Comparison of ENCODE assay signal across 15 cellular contexts in genomic region chr15:59353994-59354951, GRCh38.
A peak's percentile ranks its signal among the peaks of the same experiment; 100 is the strongest.
DNase-seq lines count a peak whose midpoint lies in the region; ATAC-seq, FAIRE-seq and TF ChIP-seq lines count a peak whose summit lies in the region.
"Had no signal": no experiment of that assay in that cellular context is flagged by ENCODE, and none has a peak within 500 bp of the region (broad histone marks: within the 10 kb centered on the region; RNA-seq: fewer than 3 reads in every experiment).

No MANE protein-coding gene starts in this region.

- peaks cover 20% of the 10 kb centered on the region for H3K36me3 ChIP-seq in OCI-LY1 (ENCODE audit: insufficient read depth, low read length)
- H3K36me3 ChIP-seq: uterus had no signal

- H3K9me3 Mint-ChIP-seq in stimulated activated naive CD8-positive, alpha-beta T cell treated with anti-CD3 and anti-CD28 coated beads, Interleukin-15, Interleukin-2, amounts not matched to agents 100 ng/mL and 50 ng/mL, for 24 hours, result no peaks in the 10 kb centered on the region
- H3K9me3 Mint-ChIP-seq: activated CD4-positive, alpha-beta memory T cell treated with anti-CD3 and anti-CD28 coated beads, Interleukin-2, amount 10 ng/mL, durations not matched to agents 7 days and 5 days had no signal

- H3K27me3 Mint-ChIP-seq in stimulated activated naive CD8-positive, alpha-beta T cell treated with anti-CD3 and anti-CD28 coated beads, Interleukin-15, Interleukin-2, amounts not matched to agents 100 ng/mL and 50 ng/mL, for 24 hours, result peaks cover 9% of the 10 kb centered on the region

- no peak for FAIRE-seq in H54 (lab: Jason Lieb, UNC)

- ATAC-seq in stimulated activated naive CD8-positive, alpha-beta T cell treated with anti-CD3 and anti-CD28 coated beads, Interleukin-15, Interleukin-2, amounts not matched to agents 100 U/mL and 50 U/mL, for 24 hours, result no peak
- ATAC-seq in HG02870 (IDR thresholded peaks at IDR 0.05; ENCODE audit: unreplicated experiment) (no peak), GM19397 (IDR thresholded peaks at IDR 0.05; ENCODE audit: unreplicated experiment) (no peak)

- peak overlapping the region; percentile 64 for H3K4me2 ChIP-seq in OCI-LY1 (ENCODE audit: low read length)

- H3K4me1 Mint-ChIP-seq in stimulated activated naive CD8-positive, alpha-beta T cell treated with anti-CD3 and anti-CD28 coated beads, Interleukin-15, Interleukin-2, amounts not matched to agents 100 ng/mL and 50 ng/mL, for 24 hours (ENCODE audit: low read depth), result peaks cover 75% of the 10 kb centered on the region

- no peak for TF ChIP-seq CTCF in OCI-LY1 (IDR thresholded peaks at IDR 0.05; ENCODE audit: low read length)

- TF ChIP-seq POLR2A in H54 (IDR thresholded peaks at IDR 0.05; ENCODE audit: low read depth, low read length), result no peak

- no peaks in the 10 kb centered on the region for H3K9me3 ChIP-seq in OCI-LY1 (ENCODE audit: low read length)
- H3K9me3 ChIP-seq: uterus had no signal

- peaks cover 64% of the 10 kb centered on the region for H3K79me2 ChIP-seq in OCI-LY1 (ENCODE audit: insufficient read depth, low read length)

- H3F3A ChIP-seq in OCI-LY1 (ENCODE audit: insufficient read depth, low read length), result no peaks in the 10 kb centered on the region

- peak overlapping the region; percentile 70 for H3K27ac Mint-ChIP-seq in stimulated activated naive CD8-positive, alpha-beta T cell treated with anti-CD3 and anti-CD28 coated beads, Interleukin-15, Interleukin-2, amounts not matched to agents 100 ng/mL and 50 ng/mL, for 24 hours
- H3K27ac Mint-ChIP-seq: activated CD4-positive, alpha-beta memory T cell treated with anti-CD3 and anti-CD28 coated beads, Interleukin-2, amount 10 ng/mL, durations not matched to agents 7 days and 5 days had no signal

- H4K20me1 ChIP-seq in OCI-LY1 (ENCODE audit: insufficient read depth, low read length), result no peaks in the 10 kb centered on the region

- no peaks in the 10 kb centered on the region for H3K36me3 Mint-ChIP-seq in stimulated activated naive CD8-positive, alpha-beta T cell treated with anti-CD3 and anti-CD28 coated beads, Interleukin-15, Interleukin-2, amounts not matched to agents 100 ng/mL and 50 ng/mL, for 24 hours (ENCODE audit: low read depth)

- no peaks in the 10 kb centered on the region for H3K27me3 ChIP-seq in OCI-LY1 (ENCODE audit: insufficient read depth, low read length)
- H3K27me3 ChIP-seq: uterus had no signal

- no peak for DNase-seq in stimulated activated naive CD8-positive, alpha-beta T cell treated with anti-CD3 and anti-CD28 coated beads, Interleukin-15, Interleukin-2, amounts not matched to agents 100 U/mL and 50 U/mL, for 24 hours
- DNase-seq in iPS DF 19.7 (ENCODE audit: low read depth, low spot score), result peak; percentile 92
- DNase-seq in hippocampal formation (lab: John Stamatoyannopoulos, UW), result no peak
- DNase-seq in H54 (ENCODE audit: insufficient read length, low spot score), result no peak
- DNase-seq: activated CD4-positive, alpha-beta memory T cell treated with anti-CD3 and anti-CD28 coated beads, Interleukin-2, amount 10 ng/mL, durations not matched to agents 7 days and 5 days; activated naive CD4-positive, alpha-beta T cell treated with anti-CD3 and anti-CD28 coated beads, Interleukin-2, amount 50 U/mL, for 16 hours; central memory CD4-positive, alpha-beta T cell; IMR-90; NCI-H187 treated with DMSO at 0.1 percent for 48 hours; stimulated activated CD4-positive, alpha-beta T cell treated with anti-CD3 and anti-CD28 coated beads, Interleukin-2, amount 100 ng/mL, for 24 hours; uterus had no signal

- H3K27ac ChIP-seq in OCI-LY1 (ENCODE audit: low read depth, low read length, poor library complexity, severe bottlenecking), result peak overlapping the region; percentile 64
- H3K27ac ChIP-seq: uterus had no signal

- H3K4me3 Mint-ChIP-seq in stimulated activated naive CD8-positive, alpha-beta T cell treated with anti-CD3 and anti-CD28 coated beads, Interleukin-15, Interleukin-2, amounts not matched to agents 100 ng/mL and 50 ng/mL, for 24 hours, result peak overlapping the region; percentile 58
- H3K4me3 Mint-ChIP-seq: activated CD4-positive, alpha-beta memory T cell treated with anti-CD3 and anti-CD28 coated beads, Interleukin-2, amount 10 ng/mL, durations not matched to agents 7 days and 5 days had no signal

- no peak overlapping the region for H2AFZ ChIP-seq in OCI-LY1 (ENCODE audit: low read length)

- no peaks in the 10 kb centered on the region for H3K9me2 ChIP-seq in OCI-LY1 (ENCODE audit: low read depth, low read length)

- H3K9ac ChIP-seq in OCI-LY1 (ENCODE audit: low read length), result peak overlapping the region; percentile 23; the same call in 1 of the 2 replicates

- peaks cover 59% of the 10 kb centered on the region for H3K4me1 ChIP-seq in OCI-LY1 (ENCODE audit: insufficient read depth, low read length, severe bottlenecking)

- H3K4me3 ChIP-seq in OCI-LY1 (ENCODE audit: low read depth, low read length, poor library complexity, severe bottlenecking), result peak overlapping the region; percentile 41
- H3K4me3 ChIP-seq: uterus had no signal
